ENCODE assay signal across 22 cellular contexts in the genomic region with DNA sequence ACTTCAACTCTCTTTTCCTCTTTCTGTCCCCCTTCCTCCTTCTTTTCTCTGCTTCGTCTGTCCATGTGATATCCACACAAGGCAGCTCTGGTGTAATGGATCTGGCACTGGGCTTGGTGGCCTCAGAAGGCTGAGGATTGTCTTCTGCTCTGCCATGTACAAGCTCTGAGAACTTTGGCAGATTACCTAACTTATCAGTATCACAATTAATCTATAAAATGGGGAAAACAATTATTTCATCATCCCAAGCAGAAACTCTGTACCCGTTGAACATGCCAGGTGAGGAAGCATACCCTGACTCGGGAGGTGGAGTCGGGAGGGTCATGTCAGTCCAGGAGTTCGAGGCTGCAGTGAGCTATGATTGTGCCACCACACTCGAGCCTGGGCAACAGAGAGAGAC. TPM values are rescaled to one million over a fixed set of nuclear protein-coding genes. Genes with fewer than 3 reads are reported as not detected.
DNase-seq lines count a peak whose midpoint lies in the region; ATAC-seq, FAIRE-seq and TF ChIP-seq lines count a peak whose summit lies in the region.
"Had no signal": no experiment of that assay in that cellular context is flagged by ENCODE, and none has a peak within 500 bp of the region (broad histone marks: within the 10 kb centered on the region; RNA-seq: fewer than 3 reads in every experiment).

No MANE protein-coding gene starts in this region.

- H3K18ac ChIP-seq in H1 (ENCODE audit: extremely low read depth, low read length) (no peak overlapping the region), mesendoderm (ENCODE audit: low read length) (no peak overlapping the region)

- no peak for TF ChIP-seq RAD21 in H1 (IDR thresholded peaks at IDR 0.05 in 1 of 2, conservative IDR thresholded peaks at IDR 0.05 in 1 of 2; ENCODE audit: low read depth in 2 of 2, low read length in 2 of 2)

- in situ Hi-C loops in mammary epithelial cell (cut with MboI; ENCODE audit: low sequenced_read_pairs in 2 of 2): no loop called here

- H3K79me2 ChIP-seq in mammary epithelial cell (ENCODE audit: insufficient read depth, low read length) (peaks cover 85% of the 10 kb centered on the region), H1 (ENCODE audit: control insufficient read depth in 1 of 2, insufficient read depth in 2 of 2, low read length in 2 of 2) (peaks cover 0 to 19% of the 10 kb centered on the region in 2 experiments; a peak in 3 of 4 replicates), mesendoderm (ENCODE audit: control insufficient read depth, insufficient read depth, low read length) (no peaks in the 10 kb centered on the region)

- H2BK120ac ChIP-seq in H1 (replicated peaks; ENCODE audit: low read depth, low read length) (no peak overlapping the region), mesendoderm (ENCODE audit: low read depth, low read length) (no peak overlapping the region)

- H3K4me1 Mint-ChIP-seq in MCF 10A (ENCODE audit: insufficient read depth, unreplicated experiment): peaks cover 42% of the 10 kb centered on the region
- H3K4me1 Mint-ChIP-seq in naive thymus-derived CD4-positive, alpha-beta T cell: peaks cover 10 to 39% (median 22%) of the 10 kb centered on the region in 7 donors

- CTCF ChIA-PET in MCF 10A (lab: Yijun Ruan, JAX): interaction anchor here (0.6 to 5.0 kb wide), 3 partner anchors 13 to 453 kb away, joined by 3 to 23 read pairs (median 4); no protein-coding TSS in a partner anchor
- CTCF ChIA-PET in mammary epithelial cell (lab: Charles Lee; ENCODE audit: low non-redundant PET): interaction anchor here (0.5 kb wide), 1 partner anchor 85 kb away, joined by 6 read pairs; no protein-coding TSS in a partner anchor
- CTCF ChIA-PET in H1 (lab: Charles Lee; ENCODE audit: partially characterized antibody): interaction anchor here (0.6 to 3.1 kb wide), 2 partner anchors 107 to 624 kb away, joined by 3 to 13 read pairs; no protein-coding TSS in a partner anchor
- CTCF ChIA-PET in naive thymus-derived CD4-positive, alpha-beta T cell (lab: Charles Lee): no interaction called here

- dilution Hi-C loops in mammary epithelial cell (cut with HindIII; ENCODE audit: low sequenced_read_pairs): loop anchor here (25.0 kb wide), 1 partner anchor 90 kb away; no protein-coding TSS in a partner anchor

- intact Hi-C loops in MCF 10A (cut with micrococcal nuclease) (no loop called here), mammary epithelial cell (cut with micrococcal nuclease) (no loop called here), dorsolateral prefrontal cortex (cut with DNase I) (no loop called here)
- intact Hi-C loops in naive thymus-derived CD4-positive, alpha-beta T cell (cut with micrococcal nuclease): no loop called here

- H2AK5ac ChIP-seq in H1 (ENCODE audit: low read depth, low read length): no peak overlapping the region
- no peak overlapping the region for H2AK5ac ChIP-seq in mesendoderm (ENCODE audit: low read length)

- H3K27me3 Mint-ChIP-seq in MCF 10A (ENCODE audit: insufficient read depth, unreplicated experiment): no peaks in the 10 kb centered on the region
- H3K27me3 Mint-ChIP-seq in naive thymus-derived CD4-positive, alpha-beta T cell: peaks cover 0 to 7% (median 0%) of the 10 kb centered on the region in 5 donors
- H3K27me3 Mint-ChIP-seq: CD4-positive, CD25-positive, alpha-beta regulatory T cell had no signal

- no peaks in the 10 kb centered on the region for H3K9me3 Mint-ChIP-seq in MCF 10A (ENCODE audit: unreplicated experiment)
- H3K9me3 Mint-ChIP-seq in naive thymus-derived CD4-positive, alpha-beta T cell: no peaks in the 10 kb centered on the region
- H3K9me3 Mint-ChIP-seq: CD4-positive, CD25-positive, alpha-beta regulatory T cell had no signal

- no peak for TF ChIP-seq EP300 in H1 (IDR thresholded peaks at IDR 0.05; ENCODE audit: borderline replicate concordance in 1 of 2, low read depth in 2 of 2, low read length in 2 of 2)
- no peak for TF ChIP-seq EP300 in upper lobe of left lung (IDR thresholded peaks at IDR 0.05)

- BruUV-seq in MCF 10A (replicated peaks; lab: Mats Ljungman, UMichigan): no TSS peak
- no TSS peak for BruUV-seq in mammary epithelial cell (replicated peaks; lab: Mats Ljungman, UMichigan)

- H3K4ac ChIP-seq in H1 (replicated peaks; ENCODE audit: insufficient read length, low read depth, low read length) (peak overlapping the region; percentile 80), mesendoderm (ENCODE audit: low read depth, low read length) (peak overlapping the region; percentile 6)

- H3K23me2 ChIP-seq in H1 (ENCODE audit: low read depth, low read length): no peaks in the 10 kb centered on the region

- H4K20me1 ChIP-seq in mammary epithelial cell (ENCODE audit: insufficient read depth, low read length): no peaks in the 10 kb centered on the region
- H4K20me1 ChIP-seq in H1 (replicated peaks in 1 of 2; ENCODE audit: control insufficient read depth in 1 of 2, insufficient read depth in 2 of 2, low read length in 2 of 2): no peaks in the 10 kb centered on the region

- no peak overlapping the region for H3K9ac ChIP-seq in mammary epithelial cell (ENCODE audit: insufficient read depth, low read length)
- no peak overlapping the region for H3K9ac ChIP-seq in H1 (replicated peaks in 1 of 4; ENCODE audit: extremely low read depth in 1 of 4, low read depth in 3 of 4, low read length in 3 of 4)
- no peak overlapping the region for H3K9ac ChIP-seq in mesendoderm (ENCODE audit: low read length)

- no peak overlapping the region for H3K56ac ChIP-seq in H1 (replicated peaks; ENCODE audit: insufficient read length, low read depth, low read length)
- H3K56ac ChIP-seq in mesendoderm (ENCODE audit: low read length): no peak overlapping the region

- no peak for TF ChIP-seq CTCF in MCF 10A (IDR thresholded peaks at IDR 0.05; ENCODE audit: unreplicated experiment)
- no peak for TF ChIP-seq CTCF in mammary epithelial cell (conservative IDR thresholded peaks at IDR 0.05 in 1 of 2, IDR thresholded peaks at IDR 0.05 in 1 of 2; ENCODE audit: extremely low read depth in 1 of 2, insufficient read depth in 1 of 2, low read depth in 1 of 2, low read length in 2 of 2)
- TF ChIP-seq CTCF in H1 (IDR thresholded peaks at IDR 0.05; ENCODE audit: control extremely low read depth in 1 of 3, insufficient read depth in 1 of 3, low read depth in 1 of 3, low read length in 3 of 3): no peak
- TF ChIP-seq CTCF in upper lobe of left lung (IDR thresholded peaks at IDR 0.05): no peak
- TF ChIP-seq CTCF in dorsolateral prefrontal cortex (IDR thresholded peaks at IDR 0.05 in 54 of 56, conservative IDR thresholded peaks at IDR 0.05 in 2 of 56; ENCODE audit: low read depth in 1 of 56, partially characterized antibody in 56 of 56): no peak

- no peak overlapping the region; the same call in 1 of the 2 replicates for H2BK12ac ChIP-seq in H1 (ENCODE audit: low read depth, low read length)

- no peaks in the 10 kb centered on the region for H3K9me3 ChIP-seq in mammary epithelial cell (replicated peaks; ENCODE audit: insufficient read depth, low read length)
- no peaks in the 10 kb centered on the region for H3K9me3 ChIP-seq in H1 (ENCODE audit: insufficient read depth in 2 of 2, low read depth in 1 of 2, low read length in 1 of 2)
- no peaks in the 10 kb centered on the region for H3K9me3 ChIP-seq in upper lobe of left lung
- no peaks in the 10 kb centered on the region for H3K9me3 ChIP-seq in naive thymus-derived CD4-positive, alpha-beta T cell (ENCODE audit: control insufficient read depth in 2 of 3, low read length in 3 of 3)
- H3K9me3 ChIP-seq: Caco-2, SJCRH30 had no signal

- 86% methylated on average over 6 of the region's 6 CpGs for WGBS in mammary epithelial cell (ENCODE audit: low coverage, missing lambda C conversion rate)
- 94% methylated on average over 6 of the region's 6 CpGs; no CpG with 5 or more reads in 1 of the 2 experiments for WGBS in H1 (ENCODE audit: extremely low coverage in 1 of 2, insufficient coverage in 1 of 2, insufficient read length in 1 of 2, insufficient replicate concordance in 2 of 2, low coverage in 1 of 2, low lambda C conversion rate in 2 of 2, missing lambda C conversion rate in 1 of 2), 2 experiments
- WGBS in mesendoderm (ENCODE audit: extremely low coverage, insufficient coverage, low lambda C conversion rate): no CpG with 5 or more reads among the region's 6 CpGs
- WGBS in upper lobe of left lung, 2 donors: 49 to 59% methylated on average over 5 to 6 of the region's 6 CpGs

- peak overlapping the region; percentile 49; the same call in 1 of the 2 replicates for H2BK20ac ChIP-seq in H1 (ENCODE audit: low read length)

- no peak for ATAC-seq in upper lobe of left lung (ENCODE audit: low FRiP score in 2 of 2)
- ATAC-seq in naive thymus-derived CD4-positive, alpha-beta T cell: no peak
- ATAC-seq: Panc1 had no signal

- H3K36me3 ChIP-seq in mammary epithelial cell (ENCODE audit: insufficient read depth, low read length): peaks cover 15% of the 10 kb centered on the region
- H3K36me3 ChIP-seq in H1 (ENCODE audit: control insufficient read depth in 2 of 4, insufficient read depth in 4 of 4, low read length in 3 of 4): no peaks in the 10 kb centered on the region; a peak in 1 of 8 replicates
- H3K36me3 ChIP-seq in mesendoderm (ENCODE audit: control insufficient read depth, insufficient read depth, low read length): no peaks in the 10 kb centered on the region
- peaks cover 4 to 22% (median 18%) of the 10 kb centered on the region in 4 donors for H3K36me3 ChIP-seq in upper lobe of left lung
- H3K36me3 ChIP-seq in naive thymus-derived CD4-positive, alpha-beta T cell (ENCODE audit: control insufficient read depth in 2 of 3, insufficient read depth in 3 of 3, low read length in 3 of 3): no peaks in the 10 kb centered on the region
- H3K36me3 ChIP-seq: SJCRH30 had no signal

- H4K8ac ChIP-seq in H1 (ENCODE audit: extremely low read depth, insufficient read depth, low read length) (no peak overlapping the region), mesendoderm (ENCODE audit: low read depth, low read length) (no peak overlapping the region)

- H2AFZ ChIP-seq in mammary epithelial cell (ENCODE audit: low read depth, low read length): no peak overlapping the region
- no peak overlapping the region for H2AFZ ChIP-seq in H1 (ENCODE audit: low read length)

- H2BK15ac ChIP-seq in H1 (ENCODE audit: low read length) (0 out of 2 replicates have a peak overlapping the region, but pooled peaks have one; percentile 54), mesendoderm (replicated peaks; ENCODE audit: low read depth) (no peak overlapping the region)

- H3K4me3 Mint-ChIP-seq in MCF 10A (ENCODE audit: unreplicated experiment): no peak overlapping the region
- H3K4me3 Mint-ChIP-seq in naive thymus-derived CD4-positive, alpha-beta T cell: no peak overlapping the region
- H3K4me3 Mint-ChIP-seq: CD4-positive, CD25-positive, alpha-beta regulatory T cell had no signal

- FAIRE-seq in H1 (lab: Jason Lieb, UNC): no peak

- DNase-seq in MCF 10A (ENCODE audit: unreplicated experiment): no peak
- DNase-seq in mammary epithelial cell: no peak
- no peak for DNase-seq in H1 (ENCODE audit: low read depth in 1 of 2, low spot score in 2 of 2)
- no peak for DNase-seq in mesendoderm
- DNase-seq in upper lobe of left lung: no peak
- no peak for DNase-seq in naive thymus-derived CD4-positive, alpha-beta T cell
- DNase-seq in NCI-H774 (lab: John Stamatoyannopoulos, UW): no peak
- DNase-seq in dorsolateral prefrontal cortex: no peak
- DNase-seq: Caco-2; CD4-positive, CD25-positive, alpha-beta regulatory T cell; DMS153; GF-D8; HCEC 1CT; KBM-7; NCI-H1417; NCI-H187; NCI-H2107; NCI-H510A; NCI-H748 treated with DMSO at 0.1 percent for 48 hours; SJCRH30 had no signal

- POLR2A ChIA-PET in MCF 10A (lab: Yijun Ruan, JAX): interaction anchor here (1.2 to 3.1 kb wide), 4 partner anchors 9 to 54 kb away, joined by 4 to 17 read pairs (median 7); a partner anchor contains a TSS
- POLR2A ChIA-PET in H1 (lab: Charles Lee; ENCODE audit: partially characterized antibody): no interaction called here
- POLR2A ChIA-PET in naive thymus-derived CD4-positive, alpha-beta T cell (lab: Charles Lee): no interaction called here

- no peak overlapping the region for H3K4me3 ChIP-seq in mammary epithelial cell (replicated peaks in 1 of 3; ENCODE audit: insufficient read depth in 1 of 3, low read depth in 2 of 3, low read length in 3 of 3)
- H3K4me3 ChIP-seq in H1 (ENCODE audit: extremely low read depth in 1 of 4, insufficient read depth in 2 of 4, low read depth in 3 of 4, low read length in 4 of 4): no peak overlapping the region
- H3K4me3 ChIP-seq in mesendoderm (ENCODE audit: low read length): no peak overlapping the region
- no peak overlapping the region for H3K4me3 ChIP-seq in upper lobe of left lung
- no peak overlapping the region for H3K4me3 ChIP-seq in naive thymus-derived CD4-positive, alpha-beta T cell (ENCODE audit: low read length)
- H3K4me3 ChIP-seq in dorsolateral prefrontal cortex: no peak overlapping the region
- H3K4me3 ChIP-seq: SJCRH30 had no signal

- H3K4me2 ChIP-seq in mammary epithelial cell (ENCODE audit: insufficient read depth, low read depth, low read length) (no peak overlapping the region), H1 (ENCODE audit: insufficient read depth in 1 of 2, low read depth in 2 of 2, low read length in 2 of 2) (no peak overlapping the region), mesendoderm (ENCODE audit: low read length) (no peak overlapping the region)

- H2BK5ac ChIP-seq in H1 (ENCODE audit: low read depth, low read length) (no peak overlapping the region), mesendoderm (ENCODE audit: low read length) (no peak overlapping the region)

- no peak overlapping the region for H4K5ac ChIP-seq in H1 (ENCODE audit: insufficient read length, low read depth, low read length)
- no peak overlapping the region for H4K5ac ChIP-seq in mesendoderm (ENCODE audit: low read length)

- H3K36me3 Mint-ChIP-seq in MCF 10A (ENCODE audit: insufficient read depth, unreplicated experiment): peaks cover 52% of the 10 kb centered on the region
- H3K36me3 Mint-ChIP-seq in naive thymus-derived CD4-positive, alpha-beta T cell: peaks cover 0 to 42% (median 7%) of the 10 kb centered on the region in 5 donors

- H3K23ac ChIP-seq in H1 (ENCODE audit: insufficient read length) (no peak overlapping the region), mesendoderm (ENCODE audit: low read length) (no peak overlapping the region)

- H3K27me3 ChIP-seq in mammary epithelial cell (ENCODE audit: insufficient read depth, low read length) (no peaks in the 10 kb centered on the region), H1 (replicated peaks in 1 of 4; ENCODE audit: control insufficient read depth in 3 of 4, extremely low read depth in 1 of 4, insufficient read depth in 3 of 4, low read length in 3 of 4) (no peaks in the 10 kb centered on the region), mesendoderm (ENCODE audit: insufficient read depth, low read length, poor library complexity) (no peaks in the 10 kb centered on the region), upper lobe of left lung (no peaks in the 10 kb centered on the region), dorsolateral prefrontal cortex (peaks cover 0 to 7% (median 0%) of the 10 kb centered on the region in 45 donors)
- no peaks in the 10 kb centered on the region for H3K27me3 ChIP-seq in naive thymus-derived CD4-positive, alpha-beta T cell (ENCODE audit: control insufficient read depth in 2 of 2, insufficient read depth in 2 of 2, low read length in 2 of 2)
- H3K27me3 ChIP-seq: SJCRH30 had no signal

- H3K27ac ChIP-seq in mammary epithelial cell (ENCODE audit: insufficient read depth, low read depth, low read length): no peak overlapping the region
- no peak overlapping the region; the same call in 1 of the 2 replicates for H3K27ac ChIP-seq in H1 (ENCODE audit: low read depth, low read length)
- H3K27ac ChIP-seq in mesendoderm (ENCODE audit: low read depth, low read length): no peak overlapping the region
- peak overlapping the region; percentile 1 to 79 (median 44) for H3K27ac ChIP-seq in upper lobe of left lung
- H3K27ac ChIP-seq in naive thymus-derived CD4-positive, alpha-beta T cell (ENCODE audit: low read depth, low read length): no peak overlapping the region
- H3K27ac ChIP-seq in dorsolateral prefrontal cortex: no peak overlapping the region
- H3K27ac ChIP-seq: 22Rv1, SJCRH30 had no signal

- H3K27ac Mint-ChIP-seq in MCF 10A (ENCODE audit: low read depth, unreplicated experiment): peak overlapping the region; percentile 74
- H3K27ac Mint-ChIP-seq in naive thymus-derived CD4-positive, alpha-beta T cell: no peak overlapping the region

- no peak overlapping the region for H3K14ac ChIP-seq in H1 (ENCODE audit: insufficient read length)

- H3K79me1 ChIP-seq in H1 (ENCODE audit: low read depth, low read length) (no peaks in the 10 kb centered on the region), mesendoderm (ENCODE audit: low read length) (no peaks in the 10 kb centered on the region)

- H3K4me1 ChIP-seq in mammary epithelial cell (ENCODE audit: insufficient read depth, low read length): peaks cover 13% of the 10 kb centered on the region
- peaks cover 3 to 19% (median 11%) of the 10 kb centered on the region in 4 experiments for H3K4me1 ChIP-seq in H1 (replicated peaks in 1 of 4; ENCODE audit: control insufficient read depth in 3 of 4, insufficient read depth in 4 of 4, low read length in 3 of 4)
- H3K4me1 ChIP-seq in mesendoderm (ENCODE audit: control insufficient read depth, low read depth, low read length): peaks cover 13% of the 10 kb centered on the region
- H3K4me1 ChIP-seq in upper lobe of left lung: peaks cover 34 to 75% (median 42%) of the 10 kb centered on the region in 4 donors
- H3K4me1 ChIP-seq in naive thymus-derived CD4-positive, alpha-beta T cell (ENCODE audit: control insufficient read depth in 2 of 2, insufficient read depth in 2 of 2, low read length in 2 of 2): peaks cover 0 to 15% of the 10 kb centered on the region in 2 donors
- H3K4me1 ChIP-seq: Caco-2, SJCRH30 had no signal

- no peak overlapping the region for H4K91ac ChIP-seq in H1 (replicated peaks; ENCODE audit: insufficient read length, low read length)

- TF ChIP-seq POLR2A in H1 (IDR thresholded peaks at IDR 0.05; ENCODE audit: control extremely low read depth in 1 of 2, low read depth in 2 of 2, low read length in 2 of 2) (no peak), upper lobe of left lung (IDR thresholded peaks at IDR 0.05) (no peak)

RNA-seq across cellular contexts. Expression of a gene that starts 10.6 kb away (rescaled TPM):
- total RNA-seq in MCF 10A (2022): 40.6 and 57.9 TPM in 2 replicates
- total RNA-seq in mammary epithelial cell: 10 to 100 TPM; 45.7 to 74.7 TPM
- 8.4 TPM for polyA plus RNA-seq in mammary epithelial cell
- 13.9 TPM for polyA minus RNA-seq in mammary epithelial cell
- total RNA-seq in H1 (2021; fragmentation: NEBNext Ultra II Directional; extraction: Animal tissue kit (Norgen Biotek cat#: 25700)): 9.8 and 11.2 TPM in 2 replicates
- polyA plus RNA-seq in H1 (2011; rRNA removed): 1.1 and 1.8 TPM in 2 replicates
- polyA plus RNA-seq in H1 (2011; cell fraction: cytosol; rRNA removed): 1.6 TPM
- polyA plus RNA-seq in H1 (2011; cell fraction: nucleus; rRNA removed): 1.3 TPM
- polyA plus RNA-seq in H1 (2012, experiment 1 of 2): 2.4 to 4.1 TPM (median 3.2 TPM) in 4 replicates
- 0.31 TPM for polyA plus RNA-seq in H1 (2012, experiment 2 of 2)
- 2.9 TPM for polyA plus RNA-seq in H1 (2013, experiment 1 of 2)
- 3.1 TPM for polyA plus RNA-seq in H1 (2013, experiment 2 of 2)
- 7.2 and 8.1 TPM in 2 replicates for polyA minus RNA-seq in H1 (2011; rRNA and poly(A)+ RNA removed)
- 3.3 TPM for polyA minus RNA-seq in H1 (2011; cell fraction: cytosol; rRNA and poly(A)+ RNA removed)
- polyA minus RNA-seq in H1 (2011; cell fraction: nucleus; rRNA and poly(A)+ RNA removed): 3.2 TPM
- polyA plus RNA-seq in mesendoderm (2013, experiment 1 of 2): 2.4 TPM
- 2.6 TPM for polyA plus RNA-seq in mesendoderm (2013, experiment 2 of 2)
- 100 to 1,000 TPM in 1 of 6 donors, 10 to 100 TPM in 5; 46.1 to 105 (median 55.8) TPM for total RNA-seq in upper lobe of left lung
- 10 to 100 TPM in 1 of 5 experiments, 1 to 10 TPM in 4; 1.5 to 23.5 (median 7.9) TPM for total RNA-seq in naive thymus-derived CD4-positive, alpha-beta T cell
- 1 to 10 TPM; 1.6 to 1.8 TPM for polyA plus RNA-seq in naive thymus-derived CD4-positive, alpha-beta T cell
- total RNA-seq in dorsolateral prefrontal cortex: 10 to 100 TPM in 75 of 120 experiments, 1 to 10 TPM in 45; 4.7 to 33.9 (median 11.0) TPM

Comparison
In these comparisons a context has a peak if more than half of its experiments do, and no peak if none do; other contexts are left out.
1. H3K27ac ChIP-seq: peak in upper lobe of left lung (4 of 4); none in mammary epithelial cell (single experiment), H1 (single experiment), mesendoderm (single experiment), naive thymus-derived CD4-positive, alpha-beta T cell (single experiment) and dorsolateral prefrontal cortex (0 of 59).